Comparison of ENCODE assay signal across 1 cellular context in genomic region chr6:111810321-111811235, GRCh38.
TF ChIP-seq lines count a peak whose summit lies in the region.

No MANE protein-coding gene starts in this region.

TF ChIP-seq in HepG2, 621 proteins besides CTCF, POLR2A, EP300 and RAD21 (continued from another document):
- TF ChIP-seq ZBTB40 (IDR thresholded peaks at IDR 0.05), result no peak
- no peak for TF ChIP-seq ZBTB40 (CRISPR knock-in tag; IDR thresholded peaks at IDR 0.05)
- no peak for TF ChIP-seq ZNF280B (CRISPR knock-in tag; IDR thresholded peaks at IDR 0.05; ENCODE audit: borderline replicate concordance)
- TF ChIP-seq ZNF225 (CRISPR knock-in tag; IDR thresholded peaks at IDR 0.05), result no peak
- no peak for TF ChIP-seq GMEB2 (CRISPR knock-in tag; IDR thresholded peaks at IDR 0.05; ENCODE audit: low read depth)
